8 cellular contexts compared by ENCODE assay signal in genomic region chr1:51616903-51617708, GRCh38. TPM values are rescaled to one million over a fixed set of nuclear protein-coding genes. Genes with fewer than 3 reads are reported as not detected.
A peak's percentile ranks its signal among the peaks of the same experiment; 100 is the strongest.
DNase-seq lines count a peak whose midpoint lies in the region; ATAC-seq and TF ChIP-seq lines count a peak whose summit lies in the region.

TSS of gene OSBPL9 (plus strand) at chr1:51617092. CDS start at chr1:51617111, 19 bp downstream.

- H3K27ac ChIP-seq in KMS-11 (no peak within 1 kb of the TSS), Panc1 (ENCODE audit: low read length) (peak within 1 kb of the TSS; percentile 93)

- H4K20me1 ChIP-seq in KMS-11 (ENCODE audit: insufficient read depth): no peaks in the 10 kb centered on the region

- H3K4me2 ChIP-seq in KMS-11: no peak within 1 kb of the TSS; the same call in 1 of the 2 replicates

- peak within 1 kb of the TSS; percentile 58; the same call in 1 of the 2 replicates for H3K9ac ChIP-seq in KMS-11

- POLR2A ChIA-PET in Panc1 (lab: Charles Lee): no interaction called here

- TSS peak; percentile 74 for BruUV-seq in Panc1 (replicated peaks; lab: Mats Ljungman, UMichigan)

- H3K4me1 Mint-ChIP-seq in activated T-cell treated with anti-CD3 and anti-CD28 coated beads, Interleukin-2, amount 50 U/mL, for 4 hours (ENCODE audit: low read depth): peaks cover 32% of the 10 kb centered on the region

- H3K36me3 ChIP-seq in KMS-11 (ENCODE audit: insufficient read depth): no peaks in the 10 kb centered on the region
- H3K36me3 ChIP-seq in Panc1 (ENCODE audit: control insufficient read depth, insufficient read depth, low read length): peaks cover 2% of the 10 kb centered on the region; the same call in 1 of the 2 replicates

- peak; percentile 88 for DNase-seq in DMS153 treated with DMSO at 0.1 percent for 48 hours (lab: John Stamatoyannopoulos, UW; ENCODE audit: unreplicated experiment)
- peak; percentile 72 for DNase-seq in Panc1 (ENCODE audit: low read depth, low spot score)
- peak; percentile 85 for DNase-seq in activated T-cell treated with anti-CD3 and anti-CD28 coated beads, Interleukin-2, amount 50 U/mL, for 4 hours
- DNase-seq in myocyte (ENCODE audit: low read depth): peak; percentile 94
- DNase-seq in stimulated activated CD8-positive, alpha-beta memory T cell treated with anti-CD3 and anti-CD28 coated beads, Interleukin-7, amount 100 ng/mL, for 4 hours (ENCODE audit: low read depth in 2 of 2): peak; percentile 77

- no peaks in the 10 kb centered on the region for H3K9me3 ChIP-seq in Panc1 (ENCODE audit: control insufficient read depth, insufficient read depth, low read depth, low read length)

- CTCF ChIA-PET in Panc1 (lab: Charles Lee): interaction anchor here (1.0 kb wide), 1 partner anchor 10 kb away, joined by 4 read pairs; no protein-coding TSS in a partner anchor

- no peaks in the 10 kb centered on the region for H3K79me2 ChIP-seq in KMS-11 (ENCODE audit: insufficient read depth, low read depth)

- no peak for TF ChIP-seq CTCF in KMS-11 (conservative IDR thresholded peaks at IDR 0.05; ENCODE audit: low read depth, low read length)
- no peak for TF ChIP-seq CTCF in Panc1 (IDR thresholded peaks at IDR 0.05)

- no peaks in the 10 kb centered on the region for H3K9me3 Mint-ChIP-seq in activated T-cell treated with anti-CD3 and anti-CD28 coated beads, Interleukin-2, amount 50 U/mL, for 4 hours

- H3K4me3 Mint-ChIP-seq in activated T-cell treated with anti-CD3 and anti-CD28 coated beads, Interleukin-2, amount 50 U/mL, for 4 hours: peak within 1 kb of the TSS; percentile 100

- H3K27me3 ChIP-seq in KMS-11 (ENCODE audit: insufficient read depth, low read depth) (no peaks in the 10 kb centered on the region), Panc1 (ENCODE audit: control insufficient read depth, insufficient read depth, low read length) (no peaks in the 10 kb centered on the region)

- peak within 1 kb of the TSS; percentile 38; the same call in 1 of the 2 replicates for H2AFZ ChIP-seq in KMS-11 (ENCODE audit: low read depth)

- H3K4me1 ChIP-seq in KMS-11 (ENCODE audit: low read depth, poor library complexity, severe bottlenecking) (no peaks in the 10 kb centered on the region), Panc1 (ENCODE audit: control insufficient read depth, insufficient read depth, low read length) (peaks cover 43% of the 10 kb centered on the region)

- H3K36me3 Mint-ChIP-seq in activated T-cell treated with anti-CD3 and anti-CD28 coated beads, Interleukin-2, amount 50 U/mL, for 4 hours (ENCODE audit: insufficient read depth): peaks cover 7% of the 10 kb centered on the region

- H3K4me3 ChIP-seq in KMS-11 (IDR thresholded peaks at IDR 0.05; ENCODE audit: insufficient read depth, low read depth, low read length) (no peak within 1 kb of the TSS), Panc1 (ENCODE audit: low read depth in 2 of 2, low read length in 2 of 2) (peak within 1 kb of the TSS; percentile 77 to 89)

- ATAC-seq in GM21723 (IDR thresholded peaks at IDR 0.05; ENCODE audit: unreplicated experiment) (peak; percentile 91), Panc1 (peak; percentile 96), esophagus mucosa (peak; percentile 97)
- ATAC-seq in activated T-cell treated with anti-CD3 and anti-CD28 coated beads, Interleukin-2, amount 50 U/mL, for 4 hours: peak; percentile 94 to 95

- intact Hi-C loops in Panc1 (cut with micrococcal nuclease; ENCODE audit: unreplicated experiment): no loop called here

- H3K27me3 Mint-ChIP-seq in activated T-cell treated with anti-CD3 and anti-CD28 coated beads, Interleukin-2, amount 50 U/mL, for 4 hours (ENCODE audit: low read depth): no peaks in the 10 kb centered on the region

- in situ Hi-C loops in Panc1 (cut with HindIII; ENCODE audit: low pct_unique_long_range_greater_than_20kb, low sequenced_read_pairs): no loop called here

RNA-seq across cellular contexts. Expression of gene OSBPL9, which starts in this region (rescaled TPM):
- total RNA-seq in Panc1 (2021; ENCODE audit: unreplicated experiment) (85.5 TPM), esophagus mucosa (32.5 TPM), myocyte (23.5 and 31.7 TPM in 2 replicates)
- polyA plus RNA-seq in Panc1 (2012; ENCODE audit: insufficient read length): 63.5 TPM
- total RNA-seq in activated T-cell treated with anti-CD3 and anti-CD28 coated beads, Interleukin-2, amount 50 U/mL, for 4 hours: 10 to 100 TPM; 29.6 to 31.9 (median 31.5) TPM
- 19.5 TPM for polyA plus RNA-seq in myocyte (2012)
